Comparison of ENCODE assay signal across 26 cellular contexts in genomic region chr17:18203308-18203707, GRCh38. TPM values are rescaled to one million over a fixed set of nuclear protein-coding genes. Genes with fewer than 3 reads are reported as not detected.
DNase-seq lines count a peak whose midpoint lies in the region; ATAC-seq and TF ChIP-seq lines count a peak whose summit lies in the region.
"Had no signal": no experiment of that assay in that cellular context is flagged by ENCODE, and none has a peak within 500 bp of the region (broad histone marks: within the 10 kb centered on the region; RNA-seq: fewer than 3 reads in every experiment).

No MANE protein-coding gene starts in this region.

- peaks cover 67% of the 10 kb centered on the region for H3K79me2 ChIP-seq in HCT116 (ENCODE audit: insufficient read depth, low read length)

- H3K36me3 ChIP-seq in Caco-2 (ENCODE audit: control insufficient read depth, insufficient read depth, low read length) (peaks cover 5% of the 10 kb centered on the region), HCT116 (ENCODE audit: control insufficient read depth in 1 of 2, insufficient read depth in 2 of 2, low read length in 2 of 2) (peaks cover 23 to 39% of the 10 kb centered on the region in 2 experiments), endodermal cell (ENCODE audit: control insufficient read depth, insufficient read depth, low read length) (peaks cover 73% of the 10 kb centered on the region)

- ATAC-seq in HCT116: peak; percentile 83
- no peak for ATAC-seq in GM18505 (IDR thresholded peaks at IDR 0.05; ENCODE audit: unreplicated experiment)
- no peak for ATAC-seq in GM21723 (IDR thresholded peaks at IDR 0.05; ENCODE audit: unreplicated experiment)
- no peak for ATAC-seq in HG03139 (IDR thresholded peaks at IDR 0.05; ENCODE audit: unreplicated experiment)
- ATAC-seq: gastroesophageal sphincter had no signal

- H3K9me3 ChIP-seq in Caco-2: no peaks in the 10 kb centered on the region
- H3K9me3 ChIP-seq in HCT116 (ENCODE audit: control insufficient read depth in 1 of 2, insufficient read depth in 1 of 2, low read depth in 1 of 2, low read length in 2 of 2): no peaks in the 10 kb centered on the region
- H3K9me3 ChIP-seq in endodermal cell (ENCODE audit: control insufficient read depth, low read length): no peaks in the 10 kb centered on the region
- H3K9me3 ChIP-seq: ascending aorta, esophagus muscularis mucosa, gastroesophageal sphincter, tibial artery had no signal

- no peak for TF ChIP-seq POLR2A in HCT116 (IDR thresholded peaks at IDR 0.05; ENCODE audit: borderline replicate concordance, extremely low read depth, insufficient read depth, insufficient read length)
- TF ChIP-seq POLR2A in GM18505 (IDR thresholded peaks at IDR 0.05; ENCODE audit: borderline replicate concordance, extremely low read depth, insufficient read depth, insufficient read length): no peak

- TF ChIP-seq CTCF in Caco-2 (IDR thresholded peaks at IDR 0.05; ENCODE audit: insufficient read depth in 1 of 2, low read depth in 1 of 2, low read length in 1 of 2, severe bottlenecking in 1 of 2, unreplicated experiment in 1 of 2) (no peak), HCT116 (IDR thresholded peaks at IDR 0.05 in 2 of 3, conservative IDR thresholded peaks at IDR 0.05 in 1 of 3; ENCODE audit: borderline replicate concordance in 1 of 3, insufficient read depth in 1 of 3, low read depth in 2 of 3, low read length in 2 of 3) (no peak), endodermal cell (conservative IDR thresholded peaks at IDR 0.05) (no peak), nephron progenitor cell (IDR thresholded peaks at IDR 0.05) (no peak)

- no peak for TF ChIP-seq RAD21 in HCT116 (IDR thresholded peaks at IDR 0.05; ENCODE audit: low read depth)

- peaks cover 12% of the 10 kb centered on the region for H3K4me1 Mint-ChIP-seq in Caco-2 (ENCODE audit: low read depth, unreplicated experiment)
- H3K4me1 Mint-ChIP-seq in endodermal cell: peaks cover 18% of the 10 kb centered on the region
- H3K4me1 Mint-ChIP-seq in nephron progenitor cell: peaks cover 17% of the 10 kb centered on the region

- RAD21 ChIA-PET in HCT116 (lab: Charles Lee; ENCODE audit: low non-redundant PET in 1 of 2, low total read pairs in 2 of 2, uncharacterized antibody in 2 of 2, unreplicated experiment in 2 of 2): interaction anchor here in 1 of 2 experiments (0.7 kb wide), 1 partner anchor 111 kb away, joined by 3 read pairs; no protein-coding TSS in a partner anchor

- H3K27ac ChIP-seq in HCT116 (ENCODE audit: low read depth, low read length): no peak overlapping the region
- H3K27ac ChIP-seq in endodermal cell (ENCODE audit: low read depth, low read length): no peak overlapping the region
- H3K27ac ChIP-seq: ascending aorta, esophagus muscularis mucosa, gastroesophageal sphincter, tibial artery had no signal

- H2AFZ ChIP-seq in HCT116 (ENCODE audit: low read depth, low read length, poor library complexity, severe bottlenecking): no peak overlapping the region

- no peak overlapping the region for H3K9ac ChIP-seq in HCT116 (ENCODE audit: low read length)
- no peak overlapping the region for H3K9ac ChIP-seq in endodermal cell (ENCODE audit: extremely low read depth, low read length, poor library complexity, severe bottlenecking)

- CTCF ChIA-PET in Caco-2 (lab: Charles Lee): interaction anchor here (0.7 to 1.5 kb wide), 4 partner anchors 15 to 156 kb away, joined by 3 to 6 read pairs (median 4); partner anchors contain the start of gene ALKBH5
- CTCF ChIA-PET in HCT116 (lab: Charles Lee): no interaction called here

- peak overlapping the region; percentile 88 for H3K27ac Mint-ChIP-seq in Caco-2 (ENCODE audit: unreplicated experiment)
- H3K27ac Mint-ChIP-seq in endodermal cell: peak overlapping the region; percentile 81
- peak overlapping the region; percentile 78 for H3K27ac Mint-ChIP-seq in nephron progenitor cell
- H3K27ac Mint-ChIP-seq: HFFc6; stimulated activated naive CD8-positive, alpha-beta T cell treated with anti-CD3 and anti-CD28 coated beads, Interleukin-15, Interleukin-2, amounts not matched to agents 100 ng/mL and 50 ng/mL, for 24 hours had no signal

- no peaks in the 10 kb centered on the region for H3K27me3 Mint-ChIP-seq in Caco-2 (ENCODE audit: insufficient read depth, unreplicated experiment)
- no peaks in the 10 kb centered on the region for H3K27me3 Mint-ChIP-seq in endodermal cell (ENCODE audit: insufficient read depth)
- no peaks in the 10 kb centered on the region for H3K27me3 Mint-ChIP-seq in nephron progenitor cell (ENCODE audit: low read depth, poor library complexity)
- H3K27me3 Mint-ChIP-seq: stimulated activated naive CD8-positive, alpha-beta T cell treated with anti-CD3 and anti-CD28 coated beads, Interleukin-15, Interleukin-2, amounts not matched to agents 100 ng/mL and 50 ng/mL, for 24 hours had no signal

- H3K9me2 ChIP-seq in HCT116 (ENCODE audit: insufficient read depth): no peaks in the 10 kb centered on the region

- H4K20me1 ChIP-seq in HCT116 (ENCODE audit: insufficient read depth): no peaks in the 10 kb centered on the region

- H3K36me3 Mint-ChIP-seq in Caco-2 (ENCODE audit: insufficient read depth, unreplicated experiment) (peaks cover 73% of the 10 kb centered on the region), endodermal cell (ENCODE audit: low read depth) (peaks cover 29% of the 10 kb centered on the region), nephron progenitor cell (ENCODE audit: low read depth) (peaks cover 57% of the 10 kb centered on the region)

- H3K27me3 ChIP-seq in Caco-2 (replicated peaks; ENCODE audit: control insufficient read depth, insufficient read depth, low read length): no peaks in the 10 kb centered on the region
- H3K27me3 ChIP-seq in HCT116 (ENCODE audit: insufficient read depth, low read length): no peaks in the 10 kb centered on the region
- no peaks in the 10 kb centered on the region for H3K27me3 ChIP-seq in endodermal cell (ENCODE audit: control insufficient read depth, insufficient read depth, low read length, poor library complexity, severe bottlenecking)
- H3K27me3 ChIP-seq: ascending aorta, esophagus muscularis mucosa, gastroesophageal sphincter, tibial artery had no signal

- peak; percentile 78 to 83 for DNase-seq in Caco-2
- DNase-seq in HCT116 (ENCODE audit: low read depth, low spot score): no peak
- peak; percentile 97 for DNase-seq in endodermal cell
- DNase-seq in nephron progenitor cell: no peak
- DNase-seq: activated CD4-positive, alpha-beta T cell treated with anti-CD3 and anti-CD28 coated beads for 48 hours; activated CD8-positive, alpha-beta memory T cell treated with anti-CD3 and anti-CD28 coated beads, Interleukin-2, amount 50 U/mL, for 48 hours; activated effector memory CD4-positive, alpha-beta T cell treated with anti-CD3 and anti-CD28 coated beads, Interleukin-2, amount 50 U/mL, for 16 hours; cerebellar nuclear complex; DND-41; HFFc6; KG1; kidney glomerular epithelial cell; midbrain; MV-4-11; NCI-H1694 treated with DMSO at 0.1 percent for 48 hours; stimulated activated CD4-positive, alpha-beta T cell treated with anti-CD3 and anti-CD28 coated beads, Interleukin-4, amount 100 ng/mL, for 1 hour; T-helper 1 cell; tibial artery had no signal

- POLR2A ChIA-PET in Caco-2 (lab: Charles Lee): no interaction called here
- POLR2A ChIA-PET in HCT116 (lab: Charles Lee): no interaction called here

- BruUV-seq in Caco-2 (replicated peaks; lab: Mats Ljungman, UMichigan): no TSS peak
- BruUV-seq in HCT116 (replicated peaks; lab: Mats Ljungman, UMichigan): no TSS peak

- H3K4me1 ChIP-seq in Caco-2: peaks cover 19% of the 10 kb centered on the region
- H3K4me1 ChIP-seq in HCT116 (ENCODE audit: control insufficient read depth in 1 of 2, insufficient read depth in 2 of 2, low read length in 2 of 2): peaks cover 8 to 17% of the 10 kb centered on the region in 2 experiments; a peak in 3 of 4 replicates
- peaks cover 15% of the 10 kb centered on the region for H3K4me1 ChIP-seq in endodermal cell (ENCODE audit: control insufficient read depth, insufficient read depth, low read length)

- peak overlapping the region; percentile 44 for H3K4me3 Mint-ChIP-seq in Caco-2 (ENCODE audit: unreplicated experiment)
- H3K4me3 Mint-ChIP-seq in endodermal cell: no peak overlapping the region
- no peak overlapping the region for H3K4me3 Mint-ChIP-seq in nephron progenitor cell
- H3K4me3 Mint-ChIP-seq: HFFc6; stimulated activated naive CD8-positive, alpha-beta T cell treated with anti-CD3 and anti-CD28 coated beads, Interleukin-15, Interleukin-2, amounts not matched to agents 100 ng/mL and 50 ng/mL, for 24 hours had no signal

- peak overlapping the region; percentile 49 for H3K4me2 ChIP-seq in HCT116 (ENCODE audit: low read length)
- H3K4me2 ChIP-seq: smooth muscle cell had no signal

- H3K4me3 ChIP-seq in Caco-2 (ENCODE audit: low read depth, low read length): no peak overlapping the region
- H3K4me3 ChIP-seq in HCT116 (replicated peaks in 1 of 2; ENCODE audit: low read depth in 1 of 2, low read length in 2 of 2): no peak overlapping the region
- H3K4me3 ChIP-seq in endodermal cell (ENCODE audit: low read length): no peak overlapping the region
- H3K4me3 ChIP-seq: ascending aorta, esophagus muscularis mucosa, gastroesophageal sphincter, smooth muscle cell, tibial artery had no signal

- intact Hi-C loops in Caco-2 (cut with micrococcal nuclease; ENCODE audit: unreplicated experiment) (loop anchor here (5.0 kb wide), 1 partner anchor 61 kb away; no protein-coding TSS in a partner anchor), HCT116 (cut with micrococcal nuclease) (no loop called here)

- 43 to 52% methylated on average over 4 to 7 of the region's 7 CpGs for WGBS in endodermal cell (ENCODE audit: insufficient coverage in 1 of 2, insufficient read length in 1 of 2), 2 experiments

- H3K9me3 Mint-ChIP-seq in Caco-2 (ENCODE audit: unreplicated experiment): no peaks in the 10 kb centered on the region
- H3K9me3 Mint-ChIP-seq in endodermal cell: no peaks in the 10 kb centered on the region
- no peaks in the 10 kb centered on the region for H3K9me3 Mint-ChIP-seq in nephron progenitor cell
- H3K9me3 Mint-ChIP-seq: HFFc6; stimulated activated naive CD8-positive, alpha-beta T cell treated with anti-CD3 and anti-CD28 coated beads, Interleukin-15, Interleukin-2, amounts not matched to agents 100 ng/mL and 50 ng/mL, for 24 hours had no signal

RNA-seq across cellular contexts. Expression of gene ALKBH5, which starts 19.7 kb away (rescaled TPM):
- total RNA-seq in Caco-2 (2022) (99.0 and 101 TPM in 2 replicates), HCT116 (2021; ENCODE audit: unreplicated experiment) (97.8 TPM), endodermal cell (10 to 100 TPM; 64.1 to 80.9 TPM)
- 50.9 and 54.4 TPM in 2 replicates for polyA plus RNA-seq in HCT116 (2012)
- polyA plus RNA-seq in endodermal cell (2013, experiment 1 of 2): 51.6 TPM
- 48.6 TPM for polyA plus RNA-seq in endodermal cell (2013, experiment 2 of 2)

RNA-seq across cellular contexts. Expression of gene LLGL1, which starts 22.1 kb away (rescaled TPM):
- total RNA-seq in Caco-2 (2022) (39.5 and 41.3 TPM in 2 replicates), HCT116 (2021; ENCODE audit: unreplicated experiment) (44.3 TPM), endodermal cell (10 to 100 TPM; 66.3 to 69.3 TPM)
- 31.7 and 34.1 TPM in 2 replicates for polyA plus RNA-seq in HCT116 (2012)
- 106 TPM for polyA plus RNA-seq in endodermal cell (2013, experiment 1 of 2)
- 99.6 TPM for polyA plus RNA-seq in endodermal cell (2013, experiment 2 of 2)

RNA-seq across cellular contexts. Expression of gene FLII, which starts 55.2 kb away (rescaled TPM):
- total RNA-seq in Caco-2 (2022) (343 and 392 TPM in 2 replicates), HCT116 (2021; ENCODE audit: unreplicated experiment) (264 TPM), endodermal cell (100 to 1,000 TPM; 299 to 335 TPM)
- 312 and 354 TPM in 2 replicates for polyA plus RNA-seq in HCT116 (2012)
- polyA plus RNA-seq in endodermal cell (2013, experiment 1 of 2): 143 TPM
- polyA plus RNA-seq in endodermal cell (2013, experiment 2 of 2): 127 TPM

RNA-seq across cellular contexts. Expression of gene MIEF2, which starts 57.2 kb away (rescaled TPM):
- 22.3 and 22.8 TPM in 2 replicates for total RNA-seq in Caco-2 (2022)
- 9.3 TPM for total RNA-seq in HCT116 (2021; ENCODE audit: unreplicated experiment)
- polyA plus RNA-seq in HCT116 (2012): 7.3 and 9.9 TPM in 2 replicates
- 10 to 100 TPM; 15.3 to 19.6 TPM for total RNA-seq in endodermal cell
- 6.2 TPM for polyA plus RNA-seq in endodermal cell (2013, experiment 1 of 2)
- 6.0 TPM for polyA plus RNA-seq in endodermal cell (2013, experiment 2 of 2)

Comparison
In these comparisons a context has a peak if more than half of its experiments do, and no peak if none do; other contexts are left out.
1. DNase-seq: peak in Caco-2 (2 of 2) and endodermal cell (single experiment); none in HCT116 (single experiment) and nephron progenitor cell (single experiment).
2. Peak in every context shown above with its lines, with median percentiles within 50 percentile points of each other: H3K27ac Mint-ChIP-seq.